In the genomic region with DNA sequence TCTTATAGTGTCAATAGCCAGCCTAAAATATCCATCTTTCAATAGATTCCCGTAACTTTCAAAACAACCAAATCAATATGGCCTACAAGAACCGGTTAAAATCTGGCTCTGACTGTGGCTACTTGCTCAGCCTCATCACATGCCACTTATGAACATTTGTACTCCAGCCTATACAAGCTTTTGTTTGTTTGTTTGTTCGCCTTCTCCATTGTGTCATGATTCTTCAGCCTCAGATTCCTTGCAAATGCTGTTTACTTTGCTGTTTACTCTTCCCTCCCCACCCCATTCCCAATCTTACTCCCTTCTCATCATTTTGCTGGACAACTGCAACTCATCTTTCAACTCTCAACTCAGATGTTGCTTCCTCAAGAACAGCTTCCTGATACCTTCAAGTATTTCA, we compare ENCODE assay signal across 16 cellular contexts.
DNase-seq lines count a peak whose midpoint lies in the region; ATAC-seq and TF ChIP-seq lines count a peak whose summit lies in the region.
"Had no signal": no experiment of that assay in that cellular context is flagged by ENCODE, and none has a peak within 500 bp of the region (broad histone marks: within the 10 kb centered on the region; RNA-seq: fewer than 3 reads in every experiment).

No MANE protein-coding gene starts in this region.

- H3K27me3 ChIP-seq in right atrium auricular region (no peaks in the 10 kb centered on the region), tibial artery (no peaks in the 10 kb centered on the region)
- H3K27me3 ChIP-seq: BLaER1 treated with 17β-estradiol and CSF1 and Interleukin-3, amounts not matched to agents 10 nM and 100 nM had no signal

- no peaks in the 10 kb centered on the region for H3K9me3 ChIP-seq in right atrium auricular region
- no peaks in the 10 kb centered on the region for H3K9me3 ChIP-seq in tibial artery
- H3K9me3 ChIP-seq: Caco-2 had no signal

- intact Hi-C loops in Right ventricle myocardium superior (cut with DNase I) (no loop called here), tibial artery (cut with DNase I; ENCODE audit: low total_unique reads) (no loop called here)

- no peak for ATAC-seq in Right ventricle myocardium superior (ENCODE audit: poor library complexity)
- ATAC-seq: CD8-positive, alpha-beta T cell; GM12878 had no signal

- H3K4me1 ChIP-seq in right atrium auricular region (no peaks in the 10 kb centered on the region), tibial artery (no peaks in the 10 kb centered on the region)
- H3K4me1 ChIP-seq: BLaER1 treated with 17β-estradiol and CSF1 and Interleukin-3, amounts not matched to agents 10 nM and 100 nM; Caco-2 had no signal

- DNase-seq in right atrium auricular region (ENCODE audit: low spot score) (no peak), Right ventricle myocardium superior (no peak), NCI-H460 (ENCODE audit: extremely low read depth, low read depth) (peak; percentile 90), tibial artery (no peak), DMS79 (lab: John Stamatoyannopoulos, UW) (no peak)
- DNase-seq: 8988T; AML-193; Caco-2; Calu3; CD4-positive, alpha-beta T cell; CD8-positive, alpha-beta T cell; DND-41; GDM1 had no signal

- peak overlapping the region; percentile 24 to 51 for H3K27ac ChIP-seq in right atrium auricular region
- no peak overlapping the region for H3K27ac ChIP-seq in tibial artery
- H3K27ac ChIP-seq: BLaER1 treated with 17β-estradiol and CSF1 and Interleukin-3, amounts not matched to agents 10 nM and 100 nM; C4-2B had no signal

- H3K36me3 ChIP-seq in right atrium auricular region: no peaks in the 10 kb centered on the region
- no peaks in the 10 kb centered on the region for H3K36me3 ChIP-seq in tibial artery
- H3K36me3 ChIP-seq: BLaER1 treated with 17β-estradiol and CSF1 and Interleukin-3, amounts not matched to agents 10 nM and 100 nM had no signal

- H3K4me3 ChIP-seq in right atrium auricular region (no peak overlapping the region), tibial artery (no peak overlapping the region)
- H3K4me3 ChIP-seq: BLaER1 treated with 17β-estradiol and CSF1 and Interleukin-3, amounts not matched to agents 10 nM and 100 nM; GM12878 had no signal

- TF ChIP-seq CTCF in right atrium auricular region (IDR thresholded peaks at IDR 0.05) (no peak), tibial artery (IDR thresholded peaks at IDR 0.05) (no peak)

Comparison
In these comparisons a context has a peak if more than half of its experiments do, and no peak if none do; other contexts are left out.
1. H3K27ac ChIP-seq: peak in right atrium auricular region (2 of 2); none in tibial artery (0 of 2).